8 cellular contexts compared by ENCODE assay signal in the genomic region with DNA sequence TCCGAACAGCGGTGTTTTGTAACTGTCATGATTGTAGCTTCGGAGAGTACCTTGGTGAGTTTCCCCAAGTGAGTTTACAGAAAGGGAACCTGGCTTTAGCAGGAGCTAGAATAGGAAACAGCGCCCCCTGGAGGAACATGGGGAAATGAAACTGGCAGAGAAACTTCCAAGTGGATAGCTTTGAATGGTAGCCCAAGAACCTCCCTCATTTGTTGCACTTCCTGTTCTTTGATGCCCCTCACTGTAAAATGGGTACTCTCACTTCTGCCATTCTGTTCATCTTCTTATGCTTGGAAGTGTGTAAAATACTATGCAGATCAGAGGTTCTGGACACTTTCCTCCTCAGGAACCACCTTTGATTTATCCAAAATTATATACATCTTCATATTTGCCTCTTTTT. TPM values are rescaled to one million over a fixed set of nuclear protein-coding genes. Genes with fewer than 3 reads are reported as not detected.
A peak's percentile ranks its signal among the peaks of the same experiment; 100 is the strongest.
DNase-seq lines count a peak whose midpoint lies in the region; ATAC-seq, FAIRE-seq and TF ChIP-seq lines count a peak whose summit lies in the region.

No MANE protein-coding gene starts in this region.

- peak overlapping the region in 1 of 2 experiments; percentile 40; a peak in 2 of 6 replicates for H3K27ac ChIP-seq in A549
- H3K27ac ChIP-seq in naive thymus-derived CD4-positive, alpha-beta T cell (ENCODE audit: low read depth, low read length): no peak overlapping the region

- in situ Hi-C loops in GM13977 (cut with MboI; ENCODE audit: low pct_unique_long_range_greater_than_20kb, low sequenced_read_pairs, unreplicated experiment): loop anchor here (10.0 to 25.0 kb wide), 2 partner anchors 116 to 819 kb away; no protein-coding TSS in a partner anchor

- H3K4me2 ChIP-seq in A549: no peak overlapping the region

- 0 out of 3 replicates have a peak, but pooled peaks cover 2% of the 10 kb centered on the region for H3K4me1 ChIP-seq in A549
- no peaks in the 10 kb centered on the region for H3K4me1 ChIP-seq in naive thymus-derived CD4-positive, alpha-beta T cell (ENCODE audit: control insufficient read depth in 2 of 2, insufficient read depth in 2 of 2, low read length in 2 of 2)

- no peaks in the 10 kb centered on the region for H3K27me3 ChIP-seq in naive thymus-derived CD4-positive, alpha-beta T cell (ENCODE audit: control insufficient read depth in 2 of 2, insufficient read depth in 2 of 2, low read length in 2 of 2)

- intact Hi-C loops in naive thymus-derived CD4-positive, alpha-beta T cell (cut with micrococcal nuclease): loop anchor here (1.0 to 5.0 kb wide), 3 partner anchors 118 to 822 kb away; no protein-coding TSS in a partner anchor

- WGBS in A549 (ENCODE audit: missing lambda C conversion rate): 42% methylated on average over 4 of the region's 4 CpGs

- peak; percentile 82 to 90 for TF ChIP-seq RAD21 in A549 (conservative IDR thresholded peaks at IDR 0.05 in 1 of 2, IDR thresholded peaks at IDR 0.05 in 1 of 2)

- POLR2A ChIA-PET in A549 (lab: Yijun Ruan, JAX): interaction anchor here (1.1 kb wide), 1 partner anchor 89 kb away, joined by 3 read pairs; no protein-coding TSS in a partner anchor
- POLR2A ChIA-PET in naive thymus-derived CD4-positive, alpha-beta T cell (lab: Charles Lee): no interaction called here

- no peak overlapping the region for H3K4me3 ChIP-seq in A549
- no peak overlapping the region for H3K4me3 ChIP-seq in epithelial cell of esophagus (ENCODE audit: low read length)
- no peak overlapping the region for H3K4me3 ChIP-seq in naive thymus-derived CD4-positive, alpha-beta T cell (ENCODE audit: low read length)

- ATAC-seq in A549: peak; percentile 80 to 92
- peak; percentile 80 for ATAC-seq in naive thymus-derived CD4-positive, alpha-beta T cell

- no peaks in the 10 kb centered on the region for H3K36me3 Mint-ChIP-seq in naive thymus-derived CD4-positive, alpha-beta T cell

- H3K9me3 Mint-ChIP-seq in naive thymus-derived CD4-positive, alpha-beta T cell: peaks cover 0 to under 1% (median 0%) of the 10 kb centered on the region in 11 donors

- H3K27ac Mint-ChIP-seq in naive thymus-derived CD4-positive, alpha-beta T cell: no peak overlapping the region

- TF ChIP-seq CTCF in A549 (IDR thresholded peaks at IDR 0.05) (peak; percentile 84), GM13977 (IDR thresholded peaks at IDR 0.05; ENCODE audit: extremely low read depth, insufficient read depth, missing control alignments) (peak; percentile 83), epithelial cell of esophagus (IDR thresholded peaks at IDR 0.05; ENCODE audit: insufficient read depth, low read depth, low read length, missing control alignments) (peak; percentile 98)

- no peaks in the 10 kb centered on the region for H3K36me3 ChIP-seq in naive thymus-derived CD4-positive, alpha-beta T cell (ENCODE audit: control insufficient read depth in 2 of 3, insufficient read depth in 3 of 3, low read length in 3 of 3)

- DNase-seq in A549 (ENCODE audit: low read depth in 1 of 2, low spot score in 1 of 2) (peak; percentile 31 to 81), GM13977 (ENCODE audit: low spot score) (peak; percentile 63), HK-2 (ENCODE audit: unreplicated experiment) (peak; percentile 80), NOMO-1 treated with dmso at 0.1 percent for 144 hours (lab: John Stamatoyannopoulos, UW; ENCODE audit: unreplicated experiment) (peak; percentile 89), epithelial cell of esophagus (ENCODE audit: low read depth) (peak; percentile 76)
- peak; percentile 44 to 48 for DNase-seq in activated CD8-positive, alpha-beta memory T cell treated with anti-CD3 and anti-CD28 coated beads for 4 hours (ENCODE audit: low read depth in 2 of 2)
- DNase-seq in naive thymus-derived CD4-positive, alpha-beta T cell: peak; percentile 20 to 75 (median 49)
- DNase-seq in stimulated activated CD8-positive, alpha-beta memory T cell treated with anti-CD3 and anti-CD28 coated beads, Interleukin-7, amount 100 ng/mL, for 48 hours (ENCODE audit: extremely low read depth in 1 of 2, low read depth in 1 of 2): peak; percentile 24 to 48

- H3K4me1 Mint-ChIP-seq in naive thymus-derived CD4-positive, alpha-beta T cell: peaks cover 0 to 6% (median 0%) of the 10 kb centered on the region in 7 donors

- no peak for TF ChIP-seq POLR2A in A549 (IDR thresholded peaks at IDR 0.05; ENCODE audit: low read length)

- CTCF ChIA-PET in A549 (lab: Yijun Ruan, JAX): interaction anchor here (0.6 to 8.9 kb wide), 29 partner anchors 9 to 823 kb away, joined by 3 to 188 read pairs (median 5); no protein-coding TSS in a partner anchor
- CTCF ChIA-PET in naive thymus-derived CD4-positive, alpha-beta T cell (lab: Charles Lee): interaction anchor here (0.6 to 1.7 kb wide), 8 partner anchors 8 to 823 kb away, joined by 3 to 10 read pairs (median 4); no protein-coding TSS in a partner anchor

- FAIRE-seq in A549 (lab: Jason Lieb, UNC): peak; percentile 51

- TF ChIP-seq EP300 in A549 (IDR thresholded peaks at IDR 0.05): no peak

- peaks cover 0 to 12% (median 0%) of the 10 kb centered on the region in 5 donors for H3K27me3 Mint-ChIP-seq in naive thymus-derived CD4-positive, alpha-beta T cell

- H3K4me3 Mint-ChIP-seq in naive thymus-derived CD4-positive, alpha-beta T cell: no peak overlapping the region

- no peaks in the 10 kb centered on the region for H3K9me3 ChIP-seq in A549
- no peaks in the 10 kb centered on the region for H3K9me3 ChIP-seq in naive thymus-derived CD4-positive, alpha-beta T cell (ENCODE audit: control insufficient read depth in 2 of 3, low read length in 3 of 3)

TF ChIP-seq in A549, 52 proteins besides CTCF, POLR2A, EP300 and RAD21:
- TF ChIP-seq SMC3 (IDR thresholded peaks at IDR 0.05) (peak; percentile 81), SREBF2 (IDR thresholded peaks at IDR 0.05) (no peak)

RNA-seq across cellular contexts. Expression of gene CHST10, which starts 36.2 kb away (rescaled TPM):
- polyA plus RNA-seq in A549 (2011; rRNA removed): 24.0 and 29.5 TPM in 2 replicates
- 13.4 and 17.8 TPM in 2 replicates for polyA plus RNA-seq in A549 (2012; cell fraction: cytosol; rRNA removed)
- polyA plus RNA-seq in A549 (2012; cell fraction: nucleus; rRNA removed): 17.7 and 22.6 TPM in 2 replicates
- polyA plus RNA-seq in A549 (2017; fragmentation: RNase III; extraction: RNeasy Plus Mini Kit Qiagen cat#74134 plus additional on column Dnase treatment): 15.1 to 17.1 TPM (median 16.6 TPM) in 3 replicates
- polyA minus RNA-seq in A549 (2011; rRNA and poly(A)+ RNA removed): 28.1 and 35.4 TPM in 2 replicates
- 1 to 10 TPM; 2.2 to 5.0 (median 3.2) TPM for total RNA-seq in naive thymus-derived CD4-positive, alpha-beta T cell
- 1 to 10 TPM; 1.2 to 3.9 TPM for polyA plus RNA-seq in naive thymus-derived CD4-positive, alpha-beta T cell

RNA-seq across cellular contexts. Expression of gene LONRF2, which starts 58.9 kb away (rescaled TPM):
- polyA plus RNA-seq in A549 (2011; rRNA removed) (17.9 and 21.8 TPM in 2 replicates), A549 (2017; fragmentation: RNase III; extraction: RNeasy Plus Mini Kit Qiagen cat#74134 plus additional on column Dnase treatment) (4.7 to 5.5 TPM (median 4.8 TPM) in 3 replicates)
- 2.2 and 2.7 TPM in 2 replicates for polyA plus RNA-seq in A549 (2012; cell fraction: cytosol; rRNA removed)
- polyA plus RNA-seq in A549 (2012; cell fraction: nucleus; rRNA removed): 6.8 and 10.0 TPM in 2 replicates
- polyA minus RNA-seq in A549 (2011; rRNA and poly(A)+ RNA removed): 22.2 and 25.8 TPM in 2 replicates
- total RNA-seq in naive thymus-derived CD4-positive, alpha-beta T cell: under 1 TPM in 2 of 5 experiments, not detected in 3; 0.05 to 0.24 TPM
- polyA plus RNA-seq in naive thymus-derived CD4-positive, alpha-beta T cell: not detected

Comparison
In these comparisons a context has a peak if more than half of its experiments do, and no peak if none do; other contexts are left out.
1. DNase-seq: peak in every context shown above with its lines; median percentile 89 in NOMO-1 treated with dmso at 0.1 percent for 144 hours; 80 in HK-2; 76 in epithelial cell of esophagus; 63 in GM13977; 56 in A549; 49 in naive thymus-derived CD4-positive, alpha-beta T cell; 46 in activated CD8-positive, alpha-beta memory T cell treated with anti-CD3 and anti-CD28 coated beads for 4 hours; 36 in stimulated activated CD8-positive, alpha-beta memory T cell treated with anti-CD3 and anti-CD28 coated beads, Interleukin-7, amount 100 ng/mL, for 48 hours.